ENCODE assay signal across 14 cellular contexts in genomic region chr6:168416531-168416930, GRCh38. TPM values are rescaled to one million over a fixed set of nuclear protein-coding genes. Genes with fewer than 3 reads are reported as not detected.
"Had no signal": no experiment of that assay in that cellular context is flagged by ENCODE, and none has a peak within 500 bp of the region (broad histone marks: within the 10 kb centered on the region; RNA-seq: fewer than 3 reads in every experiment).

No MANE protein-coding gene starts in this region.

- DNase-seq: KBM-7, NCI-H1048, NCI-H1105, NCI-H1694 treated with DMSO at 0.1 percent for 48 hours, NCI-H1930, NCI-H2107, NCI-H2227 treated with DMSO at 0.1 percent for 48 hours, NCI-H526 treated with DMSO at 0.1 percent for 48 hours, SK-N-SH had no signal

- H3K9ac ChIP-seq: SK-N-SH had no signal

- H3K27ac ChIP-seq: RWPE1 had no signal

- H3K9me3 ChIP-seq: SK-N-SH had no signal

- H3K4me2 ChIP-seq: SK-N-SH had no signal

RNA-seq across cellular contexts. Expression of gene SMOC2, which starts 24.5 kb away (rescaled TPM):
- total RNA-seq: HT-29, LHCN-M2, MCF 10A, NCI-H460 had no signal
- polyA plus RNA-seq: SK-N-SH had no signal
